Comparison of ENCODE assay signal across 12 cellular contexts in the genomic region with DNA sequence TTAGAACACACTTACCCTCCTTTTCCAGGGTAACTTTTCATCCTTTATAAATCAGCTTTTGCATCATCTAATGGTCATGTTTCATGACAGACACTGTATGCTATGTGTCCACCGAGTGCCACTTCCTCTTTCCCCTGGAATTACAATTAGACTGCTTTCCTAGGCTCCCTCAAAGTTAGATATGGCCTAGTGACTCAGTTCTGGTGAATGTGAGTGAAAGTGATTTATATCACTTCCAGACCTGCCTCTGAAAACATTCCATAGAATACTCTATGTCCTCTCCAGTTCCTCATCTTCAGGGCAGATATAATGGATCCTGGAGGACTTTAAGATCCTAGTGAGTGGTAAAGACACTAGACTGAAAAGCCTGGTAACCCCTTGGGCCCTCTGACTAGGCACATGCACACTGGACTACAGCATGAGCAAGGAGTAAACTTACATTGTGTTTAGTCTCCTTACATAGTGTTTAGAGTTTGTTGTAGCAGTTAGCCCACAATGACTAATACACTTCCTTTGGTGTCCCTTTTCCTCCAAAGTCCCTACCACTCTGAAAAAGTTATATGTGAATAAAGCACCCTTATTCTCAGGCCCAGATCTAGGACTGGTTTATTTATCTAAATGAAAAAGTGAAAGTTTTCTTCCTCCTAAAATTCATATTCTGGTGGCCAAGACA. TPM values are rescaled to one million over a fixed set of nuclear protein-coding genes. Genes with fewer than 3 reads are reported as not detected.
DNase-seq lines count a peak whose midpoint lies in the region; ATAC-seq, FAIRE-seq and TF ChIP-seq lines count a peak whose summit lies in the region.
"Had no signal": no experiment of that assay in that cellular context is flagged by ENCODE, and none has a peak within 500 bp of the region (broad histone marks: within the 10 kb centered on the region; RNA-seq: fewer than 3 reads in every experiment).

No MANE protein-coding gene starts in this region.

- H3K27ac ChIP-seq in parathyroid adenoma = no peak overlapping the region
- no peak overlapping the region for H3K27ac ChIP-seq in effector memory CD4-positive, alpha-beta T cell (ENCODE audit: insufficient read depth, low read length, poor library complexity, severe bottlenecking)
- H3K27ac ChIP-seq: esophagus squamous epithelium had no signal

- H3K9me3 ChIP-seq in parathyroid adenoma (ENCODE audit: control insufficient read depth, low read length) = no peaks in the 10 kb centered on the region
- no peaks in the 10 kb centered on the region for H3K9me3 ChIP-seq in effector memory CD4-positive, alpha-beta T cell (ENCODE audit: control insufficient read depth, low read length)
- H3K9me3 ChIP-seq: esophagus squamous epithelium had no signal

- no peaks in the 10 kb centered on the region for H3K27me3 ChIP-seq in parathyroid adenoma (ENCODE audit: control insufficient read depth, insufficient read depth, low read length)
- no peaks in the 10 kb centered on the region for H3K27me3 ChIP-seq in effector memory CD4-positive, alpha-beta T cell (replicated peaks; ENCODE audit: control insufficient read depth, insufficient read depth, low read length, poor library complexity, severe bottlenecking)
- H3K27me3 ChIP-seq: esophagus squamous epithelium had no signal

- no peaks in the 10 kb centered on the region for H3K36me3 ChIP-seq in parathyroid adenoma (ENCODE audit: control insufficient read depth, insufficient read depth, low read length)
- no peaks in the 10 kb centered on the region for H3K36me3 ChIP-seq in effector memory CD4-positive, alpha-beta T cell (ENCODE audit: control insufficient read depth, insufficient read depth, low read length)
- H3K36me3 ChIP-seq: esophagus squamous epithelium had no signal

- no peak for ATAC-seq in GM21360 (IDR thresholded peaks at IDR 0.05; ENCODE audit: unreplicated experiment)
- ATAC-seq: naive thymus-derived CD4-positive, alpha-beta T cell had no signal

- H3K27me3 Mint-ChIP-seq in activated T-helper 2 cell treated with anti-CD3 and anti-CD28 coated beads, Interferon-gamma antibody, Interleukin-2, Interleukin-4, amounts not matched to agents 10 μg/mL and 5 μg/mL and 100 μg/mL, durations not matched to agents 14 hours and 24 hours and 36 hours (ENCODE audit: low read depth) = no peaks in the 10 kb centered on the region
- H3K27me3 Mint-ChIP-seq: naive thymus-derived CD4-positive, alpha-beta T cell had no signal

- no peak overlapping the region for H3K27ac Mint-ChIP-seq in activated T-helper 2 cell treated with anti-CD3 and anti-CD28 coated beads, Interferon-gamma antibody, Interleukin-2, Interleukin-4, amounts not matched to agents 10 μg/mL and 5 μg/mL and 100 μg/mL, durations not matched to agents 14 hours and 24 hours and 36 hours
- H3K27ac Mint-ChIP-seq: naive thymus-derived CD4-positive, alpha-beta T cell; T-helper 2 cell treated with Interferon-gamma antibody and Interleukin-4, amounts not matched to agents 5 μg/mL and 100 μg/mL, for 36 hours had no signal

- TF ChIP-seq CTCF in parathyroid adenoma (IDR thresholded peaks at IDR 0.05) = no peak

- peaks cover 3% of the 10 kb centered on the region for H3K36me3 Mint-ChIP-seq in activated T-helper 2 cell treated with anti-CD3 and anti-CD28 coated beads, Interferon-gamma antibody, Interleukin-2, Interleukin-4, amounts not matched to agents 10 μg/mL and 5 μg/mL and 100 μg/mL, durations not matched to agents 14 hours and 24 hours and 36 hours (ENCODE audit: low read depth)

- no peak for DNase-seq in GM12891 (ENCODE audit: insufficient read length, low spot score)
- DNase-seq in NOMO-1 treated with DMSO at 0.1 percent for 48 hours (lab: John Stamatoyannopoulos, UW; ENCODE audit: unreplicated experiment) = peak; percentile 69
- peak; percentile 49 for DNase-seq in dedifferentiated amniotic fluid mesenchymal stem cell (ENCODE audit: extremely low spot score)
- DNase-seq in effector memory CD4-positive, alpha-beta T cell = no peak
- no peak for DNase-seq in activated T-helper 2 cell treated with anti-CD3 and anti-CD28 coated beads, Interferon-gamma antibody, Interleukin-2, Interleukin-4, amounts not matched to agents 10 μg/mL and 5 μg/mL and 100 μg/mL, durations not matched to agents 14 hours and 24 hours and 36 hours (ENCODE audit: low spot score)
- DNase-seq: activated gamma-delta T cell; esophagus squamous epithelium; naive thymus-derived CD4-positive, alpha-beta T cell; NCI-H345 had no signal

- peak overlapping the region; percentile 42 for H2AFZ ChIP-seq in parathyroid adenoma

- H3K4me2 ChIP-seq in parathyroid adenoma (ENCODE audit: low read length) = no peak overlapping the region

- peaks cover 5% of the 10 kb centered on the region for H3K4me1 ChIP-seq in parathyroid adenoma
- H3K4me1 ChIP-seq in effector memory CD4-positive, alpha-beta T cell (ENCODE audit: control insufficient read depth, insufficient read depth, low read length, poor library complexity, severe bottlenecking) = no peaks in the 10 kb centered on the region
- H3K4me1 ChIP-seq: esophagus squamous epithelium had no signal

- no peak overlapping the region for H3K4me3 ChIP-seq in parathyroid adenoma (ENCODE audit: low read depth, low read length)
- no peak overlapping the region for H3K4me3 ChIP-seq in effector memory CD4-positive, alpha-beta T cell (ENCODE audit: insufficient read depth, low read depth, low read length, poor library complexity, severe bottlenecking)
- H3K4me3 ChIP-seq: esophagus squamous epithelium had no signal

- no peaks in the 10 kb centered on the region for H3K79me2 ChIP-seq in parathyroid adenoma

- TF ChIP-seq POLR2A in GM12891 (IDR thresholded peaks at IDR 0.05; ENCODE audit: low read depth, low read length) = no peak

- no peak for FAIRE-seq in GM12891 (lab: Jason Lieb, UNC)

- intact Hi-C loops in activated T-helper 2 cell treated with anti-CD3 and anti-CD28 coated beads, Interferon-gamma antibody, Interleukin-2, Interleukin-4, amounts not matched to agents 10 μg/mL and 5 μg/mL and 100 μg/mL, durations not matched to agents 14 hours and 24 hours and 36 hours (cut with micrococcal nuclease) = no loop called here

- peaks cover 12% of the 10 kb centered on the region for H3K4me1 Mint-ChIP-seq in activated T-helper 2 cell treated with anti-CD3 and anti-CD28 coated beads, Interferon-gamma antibody, Interleukin-2, Interleukin-4, amounts not matched to agents 10 μg/mL and 5 μg/mL and 100 μg/mL, durations not matched to agents 14 hours and 24 hours and 36 hours (ENCODE audit: low read depth)

- H3K9ac ChIP-seq in parathyroid adenoma = no peak overlapping the region

- H3K4me3 Mint-ChIP-seq in activated T-helper 2 cell treated with anti-CD3 and anti-CD28 coated beads, Interferon-gamma antibody, Interleukin-2, Interleukin-4, amounts not matched to agents 10 μg/mL and 5 μg/mL and 100 μg/mL, durations not matched to agents 14 hours and 24 hours and 36 hours (ENCODE audit: low read depth) = no peak overlapping the region
- H3K4me3 Mint-ChIP-seq: naive thymus-derived CD4-positive, alpha-beta T cell; T-helper 2 cell treated with Interferon-gamma antibody and Interleukin-4, amounts not matched to agents 5 μg/mL and 100 μg/mL, for 36 hours had no signal

- H3K9me3 Mint-ChIP-seq in activated T-helper 2 cell treated with anti-CD3 and anti-CD28 coated beads, Interferon-gamma antibody, Interleukin-2, Interleukin-4, amounts not matched to agents 10 μg/mL and 5 μg/mL and 100 μg/mL, durations not matched to agents 14 hours and 24 hours and 36 hours = peaks cover 23% of the 10 kb centered on the region

TF ChIP-seq in GM12891, 5 proteins besides CTCF, POLR2A, EP300 and RAD21:
- no peak for TF ChIP-seq PAX5 (IDR thresholded peaks at IDR 0.05; ENCODE audit: insufficient read depth, low read length, severe bottlenecking)
- TF ChIP-seq SPI1 (IDR thresholded peaks at IDR 0.05; ENCODE audit: low read depth, low read length) = peak; percentile 58

RNA-seq across cellular contexts. Expression of gene GPR88, which starts 59.3 kb away (rescaled TPM):
- polyA plus RNA-seq in GM12891 (2012; ENCODE audit: low read depth, missing spikeins) = not detected
- total RNA-seq in activated T-helper 2 cell treated with anti-CD3 and anti-CD28 coated beads, Interferon-gamma antibody, Interleukin-2, Interleukin-4, amounts not matched to agents 10 μg/mL and 5 μg/mL and 100 μg/mL, durations not matched to agents 14 hours and 24 hours and 36 hours = 0.05 TPM in 1 of 2 replicates, not detected in the other
- total RNA-seq: esophagus squamous epithelium had no signal
- polyA plus RNA-seq: naive thymus-derived CD4-positive, alpha-beta T cell had no signal

Comparison
In these comparisons a context has a peak if more than half of its experiments do, and no peak if none do; other contexts are left out.
1. DNase-seq: peak in NOMO-1 treated with DMSO at 0.1 percent for 48 hours (single experiment) and dedifferentiated amniotic fluid mesenchymal stem cell (single experiment); none in GM12891 (single experiment), effector memory CD4-positive, alpha-beta T cell (0 of 3) and activated T-helper 2 cell treated with anti-CD3 and anti-CD28 coated beads, Interferon-gamma antibody, Interleukin-2, Interleukin-4, amounts not matched to agents 10 μg/mL and 5 μg/mL and 100 μg/mL, durations not matched to agents 14 hours and 24 hours and 36 hours (single experiment).